In the genomic region with DNA sequence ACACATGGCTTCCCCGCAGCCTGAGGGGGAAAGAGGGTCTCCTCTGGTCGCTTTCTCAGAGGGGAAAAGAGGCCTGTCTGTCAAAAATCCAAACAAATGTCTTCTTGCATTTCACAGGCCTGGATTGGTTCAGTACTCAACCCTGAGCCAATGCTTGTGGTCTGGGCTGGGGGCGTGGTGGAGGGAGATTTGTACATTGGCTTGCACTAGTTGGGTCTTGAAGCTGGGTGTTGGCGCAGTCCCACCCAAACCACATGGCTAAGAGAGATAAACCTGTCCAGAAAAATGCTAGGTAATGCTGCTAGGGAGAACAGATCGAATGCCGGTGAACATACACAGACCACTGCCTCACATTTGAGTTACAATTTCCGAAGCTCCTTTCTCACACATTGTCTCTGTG, we compare ENCODE assay signal across 1 cellular context.
A peak's percentile ranks its signal among the peaks of the same experiment; 100 is the strongest.
TF ChIP-seq lines count a peak whose summit lies in the region.

No MANE protein-coding gene starts in this region.

TF ChIP-seq in K562, 482 proteins besides CTCF, POLR2A, EP300 and RAD21 (continued from another document):
- TF ChIP-seq, protein P1, sequence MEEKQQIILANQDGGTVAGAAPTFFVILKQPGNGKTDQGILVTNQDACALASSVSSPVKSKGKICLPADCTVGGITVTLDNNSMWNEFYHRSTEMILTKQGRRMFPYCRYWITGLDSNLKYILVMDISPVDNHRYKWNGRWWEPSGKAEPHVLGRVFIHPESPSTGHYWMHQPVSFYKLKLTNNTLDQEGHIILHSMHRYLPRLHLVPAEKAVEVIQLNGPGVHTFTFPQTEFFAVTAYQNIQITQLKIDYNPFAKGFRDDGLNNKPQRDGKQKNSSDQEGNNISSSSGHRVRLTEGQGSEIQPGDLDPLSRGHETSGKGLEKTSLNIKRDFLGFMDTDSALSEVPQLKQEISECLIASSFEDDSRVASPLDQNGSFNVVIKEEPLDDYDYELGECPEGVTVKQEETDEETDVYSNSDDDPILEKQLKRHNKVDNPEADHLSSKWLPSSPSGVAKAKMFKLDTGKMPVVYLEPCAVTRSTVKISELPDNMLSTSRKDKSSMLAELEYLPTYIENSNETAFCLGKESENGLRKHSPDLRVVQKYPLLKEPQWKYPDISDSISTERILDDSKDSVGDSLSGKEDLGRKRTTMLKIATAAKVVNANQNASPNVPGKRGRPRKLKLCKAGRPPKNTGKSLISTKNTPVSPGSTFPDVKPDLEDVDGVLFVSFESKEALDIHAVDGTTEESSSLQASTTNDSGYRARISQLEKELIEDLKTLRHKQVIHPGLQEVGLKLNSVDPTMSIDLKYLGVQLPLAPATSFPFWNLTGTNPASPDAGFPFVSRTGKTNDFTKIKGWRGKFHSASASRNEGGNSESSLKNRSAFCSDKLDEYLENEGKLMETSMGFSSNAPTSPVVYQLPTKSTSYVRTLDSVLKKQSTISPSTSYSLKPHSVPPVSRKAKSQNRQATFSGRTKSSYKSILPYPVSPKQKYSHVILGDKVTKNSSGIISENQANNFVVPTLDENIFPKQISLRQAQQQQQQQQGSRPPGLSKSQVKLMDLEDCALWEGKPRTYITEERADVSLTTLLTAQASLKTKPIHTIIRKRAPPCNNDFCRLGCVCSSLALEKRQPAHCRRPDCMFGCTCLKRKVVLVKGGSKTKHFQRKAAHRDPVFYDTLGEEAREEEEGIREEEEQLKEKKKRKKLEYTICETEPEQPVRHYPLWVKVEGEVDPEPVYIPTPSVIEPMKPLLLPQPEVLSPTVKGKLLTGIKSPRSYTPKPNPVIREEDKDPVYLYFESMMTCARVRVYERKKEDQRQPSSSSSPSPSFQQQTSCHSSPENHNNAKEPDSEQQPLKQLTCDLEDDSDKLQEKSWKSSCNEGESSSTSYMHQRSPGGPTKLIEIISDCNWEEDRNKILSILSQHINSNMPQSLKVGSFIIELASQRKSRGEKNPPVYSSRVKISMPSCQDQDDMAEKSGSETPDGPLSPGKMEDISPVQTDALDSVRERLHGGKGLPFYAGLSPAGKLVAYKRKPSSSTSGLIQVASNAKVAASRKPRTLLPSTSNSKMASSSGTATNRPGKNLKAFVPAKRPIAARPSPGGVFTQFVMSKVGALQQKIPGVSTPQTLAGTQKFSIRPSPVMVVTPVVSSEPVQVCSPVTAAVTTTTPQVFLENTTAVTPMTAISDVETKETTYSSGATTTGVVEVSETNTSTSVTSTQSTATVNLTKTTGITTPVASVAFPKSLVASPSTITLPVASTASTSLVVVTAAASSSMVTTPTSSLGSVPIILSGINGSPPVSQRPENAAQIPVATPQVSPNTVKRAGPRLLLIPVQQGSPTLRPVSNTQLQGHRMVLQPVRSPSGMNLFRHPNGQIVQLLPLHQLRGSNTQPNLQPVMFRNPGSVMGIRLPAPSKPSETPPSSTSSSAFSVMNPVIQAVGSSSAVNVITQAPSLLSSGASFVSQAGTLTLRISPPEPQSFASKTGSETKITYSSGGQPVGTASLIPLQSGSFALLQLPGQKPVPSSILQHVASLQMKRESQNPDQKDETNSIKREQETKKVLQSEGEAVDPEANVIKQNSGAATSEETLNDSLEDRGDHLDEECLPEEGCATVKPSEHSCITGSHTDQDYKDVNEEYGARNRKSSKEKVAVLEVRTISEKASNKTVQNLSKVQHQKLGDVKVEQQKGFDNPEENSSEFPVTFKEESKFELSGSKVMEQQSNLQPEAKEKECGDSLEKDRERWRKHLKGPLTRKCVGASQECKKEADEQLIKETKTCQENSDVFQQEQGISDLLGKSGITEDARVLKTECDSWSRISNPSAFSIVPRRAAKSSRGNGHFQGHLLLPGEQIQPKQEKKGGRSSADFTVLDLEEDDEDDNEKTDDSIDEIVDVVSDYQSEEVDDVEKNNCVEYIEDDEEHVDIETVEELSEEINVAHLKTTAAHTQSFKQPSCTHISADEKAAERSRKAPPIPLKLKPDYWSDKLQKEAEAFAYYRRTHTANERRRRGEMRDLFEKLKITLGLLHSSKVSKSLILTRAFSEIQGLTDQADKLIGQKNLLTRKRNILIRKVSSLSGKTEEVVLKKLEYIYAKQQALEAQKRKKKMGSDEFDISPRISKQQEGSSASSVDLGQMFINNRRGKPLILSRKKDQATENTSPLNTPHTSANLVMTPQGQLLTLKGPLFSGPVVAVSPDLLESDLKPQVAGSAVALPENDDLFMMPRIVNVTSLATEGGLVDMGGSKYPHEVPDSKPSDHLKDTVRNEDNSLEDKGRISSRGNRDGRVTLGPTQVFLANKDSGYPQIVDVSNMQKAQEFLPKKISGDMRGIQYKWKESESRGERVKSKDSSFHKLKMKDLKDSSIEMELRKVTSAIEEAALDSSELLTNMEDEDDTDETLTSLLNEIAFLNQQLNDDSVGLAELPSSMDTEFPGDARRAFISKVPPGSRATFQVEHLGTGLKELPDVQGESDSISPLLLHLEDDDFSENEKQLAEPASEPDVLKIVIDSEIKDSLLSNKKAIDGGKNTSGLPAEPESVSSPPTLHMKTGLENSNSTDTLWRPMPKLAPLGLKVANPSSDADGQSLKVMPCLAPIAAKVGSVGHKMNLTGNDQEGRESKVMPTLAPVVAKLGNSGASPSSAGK (IDR thresholded peaks at IDR 0.05) = peak; percentile 36; the same call in 1 of the 2 replicates
- TF ChIP-seq ZBTB17 (CRISPR knock-in tag; IDR thresholded peaks at IDR 0.05) = peak; percentile 41; the same call in 1 of the 2 replicates
- TF ChIP-seq STAT5B (CRISPR knock-in tag; IDR thresholded peaks at IDR 0.05) = no peak
- TF ChIP-seq MEF2D (tag; conservative IDR thresholded peaks at IDR 0.05; ENCODE audit: low read depth) = no peak
- no peak for TF ChIP-seq PTTG1 (tag; IDR thresholded peaks at IDR 0.05; ENCODE audit: low read depth)
- TF ChIP-seq GATA2 (CRISPR knock-in tag; IDR thresholded peaks at IDR 0.05) = no peak
- TF ChIP-seq, protein P2, sequence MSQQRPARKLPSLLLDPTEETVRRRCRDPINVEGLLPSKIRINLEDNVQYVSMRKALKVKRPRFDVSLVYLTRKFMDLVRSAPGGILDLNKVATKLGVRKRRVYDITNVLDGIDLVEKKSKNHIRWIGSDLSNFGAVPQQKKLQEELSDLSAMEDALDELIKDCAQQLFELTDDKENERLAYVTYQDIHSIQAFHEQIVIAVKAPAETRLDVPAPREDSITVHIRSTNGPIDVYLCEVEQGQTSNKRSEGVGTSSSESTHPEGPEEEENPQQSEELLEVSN (IDR thresholded peaks at IDR 0.05; ENCODE audit: borderline replicate concordance in 1 of 2, extremely low read depth in 1 of 2, insufficient read depth in 1 of 2, insufficient read length in 1 of 2, low read depth in 1 of 2, low read length in 1 of 2, poor library complexity in 1 of 2, severe bottlenecking in 1 of 2) = peak; percentile 46 to 73
TF ChIP-seq in K562: peak in this region for 7.
